8 cellular contexts compared by ENCODE assay signal in the genomic region with DNA sequence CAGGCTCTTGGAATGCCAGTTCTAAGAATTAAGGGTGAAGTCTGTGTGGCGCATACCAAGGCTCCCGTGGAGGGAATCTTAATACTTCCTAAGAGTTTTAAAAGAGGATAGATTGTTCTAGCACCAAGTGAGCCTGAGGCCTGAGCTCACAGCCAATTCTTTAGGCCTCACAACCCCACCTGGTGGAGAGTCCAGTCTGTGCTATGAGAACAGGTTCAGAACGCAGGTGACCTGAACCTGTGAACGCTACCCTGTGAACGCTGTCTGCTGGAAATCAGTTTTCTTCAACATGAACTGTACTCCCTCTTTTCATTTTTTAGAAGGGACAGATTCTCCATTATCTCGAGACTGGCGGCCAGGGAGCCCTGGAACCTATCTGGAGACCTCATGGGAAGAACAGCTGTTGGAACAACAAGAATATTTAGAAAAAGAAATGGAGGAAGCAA. TPM values are rescaled to one million over a fixed set of nuclear protein-coding genes. Genes with fewer than 3 reads are reported as not detected.
DNase-seq lines count a peak whose midpoint lies in the region; ATAC-seq and TF ChIP-seq lines count a peak whose summit lies in the region.

No MANE protein-coding gene starts in this region.

- no peak overlapping the region for H3K14ac ChIP-seq in neuronal stem cell (ENCODE audit: low read length)

- no peak overlapping the region for H3K4ac ChIP-seq in neuronal stem cell (ENCODE audit: low read length)

- no peak overlapping the region for H2AK5ac ChIP-seq in neuronal stem cell (ENCODE audit: low read depth, low read length)

- H2AFZ ChIP-seq in neuronal stem cell (ENCODE audit: low read length) = no peak overlapping the region

- H3K4me3 ChIP-seq in neuronal stem cell (ENCODE audit: low read length in 2 of 2) = no peak overlapping the region
- H3K4me3 ChIP-seq in transverse colon = peak overlapping the region in 3 of 4 donors; percentile 23 to 46 (median 23)

- no peak overlapping the region for H2BK120ac ChIP-seq in neuronal stem cell (ENCODE audit: low read depth, low read length)

- H3K9me3 ChIP-seq in neuronal stem cell (replicated peaks in 1 of 2; ENCODE audit: control insufficient read depth in 2 of 2, insufficient read depth in 1 of 2, low read depth in 1 of 2, low read length in 2 of 2) (no peaks in the 10 kb centered on the region), transverse colon (no peaks in the 10 kb centered on the region)

- peak; percentile 69 for DNase-seq in DMS153 treated with DMSO at 0.1 percent for 48 hours (lab: John Stamatoyannopoulos, UW; ENCODE audit: unreplicated experiment)
- DNase-seq in HCEC 1CT = peak; percentile 15
- peak; percentile 3 for DNase-seq in NCI-H2227 treated with DMSO at 0.1 percent for 48 hours (lab: John Stamatoyannopoulos, UW)
- peak; percentile 62 to 67 for DNase-seq in activated T-cell treated with anti-CD3 and anti-CD28 coated beads, Interleukin-2, amount 50 U/mL, for 48 hours
- DNase-seq in fibroblast of peridontal ligament (ENCODE audit: extremely low read depth) = peak; percentile 47
- peak; percentile 57 for DNase-seq in neuronal stem cell (ENCODE audit: low spot score)
- peak; percentile 87 for DNase-seq in transverse colon

- intact Hi-C loops in transverse colon (cut with DNase I; ENCODE audit: low total_unique reads) = no loop called here

- H3K18ac ChIP-seq in neuronal stem cell (ENCODE audit: low read length) = no peak overlapping the region

- H3K79me1 ChIP-seq in neuronal stem cell (ENCODE audit: low read depth, low read length) = no peaks in the 10 kb centered on the region

- peaks cover 4 to 63% of the 10 kb centered on the region in 2 donors for H3K36me3 ChIP-seq in neuronal stem cell (replicated peaks in 1 of 2; ENCODE audit: control insufficient read depth in 2 of 2, insufficient read depth in 2 of 2, low read length in 2 of 2)
- peaks cover 0 to 13% (median 0%) of the 10 kb centered on the region in 4 donors for H3K36me3 ChIP-seq in transverse colon

- WGBS in neuronal stem cell (ENCODE audit: extremely low coverage in 2 of 2, insufficient read length in 2 of 2, insufficient replicate concordance in 1 of 2), 2 donors = no CpG with 5 or more reads among the region's 7 CpGs
- 27 to 33% methylated on average over 3 to 7 of the region's 7 CpGs for WGBS in transverse colon (ENCODE audit: low coverage in 1 of 2), 2 donors

- H2BK5ac ChIP-seq in neuronal stem cell (ENCODE audit: low read length) = no peak overlapping the region

- TF ChIP-seq CTCF in transverse colon (IDR thresholded peaks at IDR 0.05) = peak; percentile 63 to 87 (median 68)

- H3K27ac ChIP-seq in neuronal stem cell (replicated peaks; ENCODE audit: low read length) (no peak overlapping the region), transverse colon (peak overlapping the region; percentile 77 to 87 (median 82))

- H3K9ac ChIP-seq in neuronal stem cell (ENCODE audit: low read depth, low read length, poor library complexity) = no peak overlapping the region

- H2BK12ac ChIP-seq in neuronal stem cell (ENCODE audit: low read length) = no peak overlapping the region

- H3K23ac ChIP-seq in neuronal stem cell (ENCODE audit: low read depth, low read length, poor library complexity) = no peak overlapping the region

- in situ Hi-C loops in transverse colon (cut with MboI; ENCODE audit: low pct_ligation_motif_present in 1 of 4, low pct_unique_long_range_greater_than_20kb in 1 of 4, low sequenced_read_pairs in 3 of 4) = loop anchor here in 3 of 4 donors (10.0 kb wide), 2 partner anchors 47 to 57 kb away; partner anchors contain the start of gene DIXDC1 (in 1 of the 3)

- H4K8ac ChIP-seq in neuronal stem cell (ENCODE audit: low read depth, low read length) = no peak overlapping the region

- no peak overlapping the region for H2BK15ac ChIP-seq in neuronal stem cell (ENCODE audit: low read length)

- H3K27me3 ChIP-seq in neuronal stem cell (ENCODE audit: control insufficient read depth in 3 of 3, insufficient read depth in 3 of 3, low read depth in 1 of 3, low read length in 3 of 3) (no peaks in the 10 kb centered on the region), transverse colon (no peaks in the 10 kb centered on the region)

- no peak for ATAC-seq in HG03520 (IDR thresholded peaks at IDR 0.05; ENCODE audit: unreplicated experiment)

- TF ChIP-seq POLR2A in transverse colon (IDR thresholded peaks at IDR 0.05) = peak; percentile 56

- TF ChIP-seq EP300 in transverse colon (IDR thresholded peaks at IDR 0.05; ENCODE audit: low read depth) = no peak

- H3K4me1 ChIP-seq in neuronal stem cell (ENCODE audit: control insufficient read depth in 2 of 2, insufficient read depth in 1 of 2, low read depth in 1 of 2, low read length in 2 of 2) (peaks cover 14 to 37% of the 10 kb centered on the region in 2 donors), transverse colon (peaks cover 8 to 62% (median 30%) of the 10 kb centered on the region in 4 donors)

- H3K4me2 ChIP-seq in neuronal stem cell (ENCODE audit: insufficient read depth, low read length, poor library complexity, severe bottlenecking) = no peak overlapping the region

- H4K91ac ChIP-seq in neuronal stem cell (ENCODE audit: low read depth, low read length, poor library complexity) = no peak overlapping the region

RNA-seq across cellular contexts. Expression of gene DLAT, which starts 43.2 kb away (rescaled TPM):
- polyA plus RNA-seq in neuronal stem cell (2013, experiment 1 of 2) = 24.2 TPM
- polyA plus RNA-seq in neuronal stem cell (2013, experiment 2 of 2) = 25.2 TPM
- 10 to 100 TPM; 20.2 to 40.3 (median 23.8) TPM for total RNA-seq in transverse colon

RNA-seq across cellular contexts. Expression of gene DIXDC1, which starts 44.9 kb away (rescaled TPM):
- polyA plus RNA-seq in neuronal stem cell (2013, experiment 1 of 2) = 16.8 TPM
- polyA plus RNA-seq in neuronal stem cell (2013, experiment 2 of 2) = 17.4 TPM
- total RNA-seq in transverse colon = 100 to 1,000 TPM in 1 of 4 donors, 10 to 100 TPM in 3; 21.8 to 115 (median 35.0) TPM

Comparison
In these comparisons a context has a peak if more than half of its experiments do, and no peak if none do; other contexts are left out.
1. DNase-seq: peak in every context shown above with its lines; median percentile 87 in transverse colon; 69 in DMS153 treated with DMSO at 0.1 percent for 48 hours; 64 in activated T-cell treated with anti-CD3 and anti-CD28 coated beads, Interleukin-2, amount 50 U/mL, for 48 hours; 57 in neuronal stem cell; 47 in fibroblast of peridontal ligament; 15 in HCEC 1CT; 3 in NCI-H2227 treated with DMSO at 0.1 percent for 48 hours.
2. H3K4me3 ChIP-seq: peak in transverse colon (3 of 4); none in neuronal stem cell (0 of 2).